2 cellular contexts compared by ENCODE assay signal in genomic region chr2:235537186-235537585, GRCh38.
A peak's percentile ranks its signal among the peaks of the same experiment; 100 is the strongest.
TF ChIP-seq lines count a peak whose summit lies in the region.

No MANE protein-coding gene starts in this region.

TF ChIP-seq in IMR-90, 13 proteins besides CTCF, POLR2A, EP300 and RAD21:
- TF ChIP-seq FOS (IDR thresholded peaks at IDR 0.05; ENCODE audit: low read depth, low read length) (no peak), MAFK (IDR thresholded peaks at IDR 0.05; ENCODE audit: low read depth, low read length) (no peak), RFX5 (IDR thresholded peaks at IDR 0.05; ENCODE audit: low read depth, low read length) (no peak), BHLHE40 (IDR thresholded peaks at IDR 0.05; ENCODE audit: low read depth, low read length) (no peak), MXI1 (IDR thresholded peaks at IDR 0.05; ENCODE audit: borderline replicate concordance, low read depth, low read length) (no peak), RCOR1 (IDR thresholded peaks at IDR 0.05; ENCODE audit: insufficient replicate concordance, low read length) (no peak), USF2 (IDR thresholded peaks at IDR 0.05; ENCODE audit: low read depth, low read length) (no peak), NFE2L2 (IDR thresholded peaks at IDR 0.05; ENCODE audit: low read depth, low read length) (no peak)
TF ChIP-seq in IMR-90: peak in this region for 0.

TF ChIP-seq in K562, 482 proteins besides CTCF, POLR2A, EP300 and RAD21:
- TF ChIP-seq RBM22 (IDR thresholded peaks at IDR 0.05; ENCODE audit: low read depth, low read length, poor library complexity, severe bottlenecking): peak; percentile 27
- TF ChIP-seq POLR2G (IDR thresholded peaks at IDR 0.05; ENCODE audit: low read depth, low read length): 0 out of 2 replicates have a peak, but pooled peaks have one; percentile 14
- TF ChIP-seq AFF4 (CRISPR knock-in tag; IDR thresholded peaks at IDR 0.05): no peak
